ENCODE assay signal across 14 cellular contexts in genomic region chr4:4306920-4307319, GRCh38. TPM values are rescaled to one million over a fixed set of nuclear protein-coding genes. Genes with fewer than 3 reads are reported as not detected.
DNase-seq lines count a peak whose midpoint lies in the region; ATAC-seq and TF ChIP-seq lines count a peak whose summit lies in the region.
"Had no signal": no experiment of that assay in that cellular context is flagged by ENCODE, and none has a peak within 500 bp of the region (broad histone marks: within the 10 kb centered on the region; RNA-seq: fewer than 3 reads in every experiment).

No MANE protein-coding gene starts in this region.

- H3K79me2 ChIP-seq in H9 (ENCODE audit: insufficient read depth, low read length), result no peaks in the 10 kb centered on the region

- H2BK15ac ChIP-seq in H9 (ENCODE audit: low read depth, low read length), result no peak overlapping the region

- no peak for DNase-seq in CD14-positive monocyte (ENCODE audit: low spot score)
- peak; percentile 14 for DNase-seq in H9
- no peak for DNase-seq in neural crest cell (ENCODE audit: low read depth, low spot score)
- no peak for DNase-seq in central memory CD4-positive, alpha-beta T cell
- no peak for DNase-seq in stimulated activated CD4-positive, alpha-beta T cell treated with anti-CD3 and anti-CD28 coated beads, Interleukin-4, amount 100 ng/mL, for 4 hours
- DNase-seq in stimulated activated effector memory CD8-positive, alpha-beta T cell treated with anti-CD3 and anti-CD28 coated beads, Interleukin-12 subunit alpha, Interleukin-12 subunit beta, amount 100 ng/mL, for 72 hours (ENCODE audit: low spot score in 2 of 2), result no peak
- DNase-seq: C1 segment of cervical spinal cord; Caco-2; CD4-positive, CD25-positive, alpha-beta regulatory T cell; CD8-positive, alpha-beta T cell; DMS153; DND-41; GOT3; HCEC 1CT had no signal

- intact Hi-C loops in CD14-positive monocyte (cut with micrococcal nuclease), result no loop called here

- no peak overlapping the region for H4K5ac ChIP-seq in H9 (ENCODE audit: insufficient read length, low read depth, low read length)

- no peak overlapping the region for H3K4ac ChIP-seq in H9 (ENCODE audit: low read depth, low read length)

- no peak overlapping the region for H3K18ac ChIP-seq in H9 (ENCODE audit: insufficient read length, low read depth, low read length)

- H2BK120ac ChIP-seq in H9 (ENCODE audit: low read depth, low read length, poor library complexity, severe bottlenecking), result no peak overlapping the region

- H3K23ac ChIP-seq in H9 (ENCODE audit: insufficient read length, low read depth, low read length), result no peak overlapping the region

- no peak overlapping the region for H4K8ac ChIP-seq in H9 (replicated peaks; ENCODE audit: insufficient read length, low read depth, low read length)

- H3K4me3 Mint-ChIP-seq in CD14-positive monocyte, result no peak overlapping the region
- no peak overlapping the region for H3K4me3 Mint-ChIP-seq in H9
- H3K4me3 Mint-ChIP-seq in neural crest cell, result no peak overlapping the region
- H3K4me3 Mint-ChIP-seq in stimulated activated effector memory CD8-positive, alpha-beta T cell treated with anti-CD3 and anti-CD28 coated beads, Interleukin-12 subunit alpha, Interleukin-12 subunit beta, amount 100 ng/mL, for 72 hours, result no peak overlapping the region
- H3K4me3 Mint-ChIP-seq: CD4-positive, CD25-positive, alpha-beta regulatory T cell; CD8-positive, alpha-beta T cell had no signal

- H3K4me1 Mint-ChIP-seq in CD14-positive monocyte (no peaks in the 10 kb centered on the region), H9 (no peaks in the 10 kb centered on the region), neural crest cell (no peaks in the 10 kb centered on the region)
- H3K4me1 Mint-ChIP-seq in stimulated activated effector memory CD8-positive, alpha-beta T cell treated with anti-CD3 and anti-CD28 coated beads, Interleukin-12 subunit alpha, Interleukin-12 subunit beta, amount 100 ng/mL, for 72 hours, result peaks cover 14% of the 10 kb centered on the region

- H3K4me1 ChIP-seq in H9 (ENCODE audit: insufficient read depth, low read length), result no peaks in the 10 kb centered on the region
- H3K4me1 ChIP-seq: Caco-2 had no signal

- no peak overlapping the region for H3T11ph ChIP-seq in H9 (ENCODE audit: low read length)

- H3K36me3 Mint-ChIP-seq in CD14-positive monocyte, result peaks cover 43% of the 10 kb centered on the region in 2 donors
- peaks cover 5 to 19% (median 18%) of the 10 kb centered on the region in 3 experiments; a peak in 6 of 7 replicates for H3K36me3 Mint-ChIP-seq in H9 (ENCODE audit: insufficient read depth in 1 of 3, low read depth in 3 of 3)
- H3K36me3 Mint-ChIP-seq in neural crest cell (ENCODE audit: low read depth), result no peaks in the 10 kb centered on the region
- H3K36me3 Mint-ChIP-seq in stimulated activated effector memory CD8-positive, alpha-beta T cell treated with anti-CD3 and anti-CD28 coated beads, Interleukin-12 subunit alpha, Interleukin-12 subunit beta, amount 100 ng/mL, for 72 hours, result peaks cover 43% of the 10 kb centered on the region

- H3K27ac Mint-ChIP-seq in CD14-positive monocyte (peak overlapping the region in 4 of 7 donors; percentile 4 to 81 (median 46)), H9 (peak overlapping the region in 1 of 3 experiments; percentile 17; a peak in 2 of 7 replicates), neural crest cell (ENCODE audit: unreplicated experiment) (peak overlapping the region; percentile 8)
- no peak overlapping the region for H3K27ac Mint-ChIP-seq in stimulated activated effector memory CD8-positive, alpha-beta T cell treated with anti-CD3 and anti-CD28 coated beads, Interleukin-12 subunit alpha, Interleukin-12 subunit beta, amount 100 ng/mL, for 72 hours
- H3K27ac Mint-ChIP-seq: CD4-positive, CD25-positive, alpha-beta regulatory T cell had no signal

- H2BK12ac ChIP-seq in H9 (ENCODE audit: insufficient read length, low read depth, low read length), result no peak overlapping the region

- no peak overlapping the region for H3K14ac ChIP-seq in H9 (ENCODE audit: insufficient read depth, low read length)

- H3K27me3 Mint-ChIP-seq in CD14-positive monocyte (ENCODE audit: low read depth in 3 of 3), result no peaks in the 10 kb centered on the region
- H3K27me3 Mint-ChIP-seq in H9 (ENCODE audit: low read depth), result no peaks in the 10 kb centered on the region
- no peaks in the 10 kb centered on the region for H3K27me3 Mint-ChIP-seq in neural crest cell (ENCODE audit: low read depth)
- H3K27me3 Mint-ChIP-seq: CD4-positive, CD25-positive, alpha-beta regulatory T cell had no signal

- no peak overlapping the region for H2AFZ ChIP-seq in H9 (ENCODE audit: low read length)

- H3K79me1 ChIP-seq in H9 (ENCODE audit: insufficient read depth, low read depth, low read length, poor library complexity, severe bottlenecking), result no peaks in the 10 kb centered on the region

- H3K9me3 Mint-ChIP-seq in CD14-positive monocyte, result no peaks in the 10 kb centered on the region
- H3K9me3 Mint-ChIP-seq in H9, result no peaks in the 10 kb centered on the region
- H3K9me3 Mint-ChIP-seq in neural crest cell, result no peaks in the 10 kb centered on the region
- H3K9me3 Mint-ChIP-seq in stimulated activated effector memory CD8-positive, alpha-beta T cell treated with anti-CD3 and anti-CD28 coated beads, Interleukin-12 subunit alpha, Interleukin-12 subunit beta, amount 100 ng/mL, for 72 hours, result no peaks in the 10 kb centered on the region
- H3K9me3 Mint-ChIP-seq: CD4-positive, CD25-positive, alpha-beta regulatory T cell; CD8-positive, alpha-beta T cell had no signal

- H4K91ac ChIP-seq in H9 (ENCODE audit: insufficient read length, low read depth, low read length), result no peak overlapping the region

- H3K4me2 ChIP-seq in H9 (ENCODE audit: insufficient read depth, insufficient read length, low read length), result no peak overlapping the region

- no peak overlapping the region for H2AK5ac ChIP-seq in H9 (ENCODE audit: insufficient read length, low read length)

- H3K23me2 ChIP-seq in H9 (ENCODE audit: insufficient read length, low read depth, low read length, poor library complexity, severe bottlenecking), result no peaks in the 10 kb centered on the region

- H3K9ac ChIP-seq in H9 (ENCODE audit: extremely low read depth, insufficient read length, low read length), result no peak overlapping the region

- no peaks in the 10 kb centered on the region for H3K27me3 ChIP-seq in H9 (ENCODE audit: insufficient read depth, low read length)

- ATAC-seq in stimulated activated effector memory CD8-positive, alpha-beta T cell treated with anti-CD3 and anti-CD28 coated beads, Interleukin-12 subunit alpha, Interleukin-12 subunit beta, amount 100 ng/mL, for 72 hours, result no peak
- ATAC-seq: CD8-positive, alpha-beta T cell had no signal

- no peaks in the 10 kb centered on the region for H4K20me1 ChIP-seq in H9 (ENCODE audit: control insufficient read depth, insufficient read depth, insufficient read length)

- no peaks in the 10 kb centered on the region for H3K9me3 ChIP-seq in H9 (ENCODE audit: control insufficient read depth, low read depth, low read length)
- H3K9me3 ChIP-seq: Caco-2 had no signal

- no peak overlapping the region for H3K27ac ChIP-seq in H9 (ENCODE audit: insufficient read length, low read depth, low read length)

- H2BK5ac ChIP-seq in H9 (ENCODE audit: insufficient read length, low read length), result no peak overlapping the region

- no peak overlapping the region for H3K56ac ChIP-seq in H9 (ENCODE audit: insufficient read length, low read depth, low read length)

- TF ChIP-seq CTCF in CD14-positive monocyte (IDR thresholded peaks at IDR 0.05), result no peak
- no peak for TF ChIP-seq CTCF in H9 (conservative IDR thresholded peaks at IDR 0.05)
- TF ChIP-seq CTCF in neural crest cell (conservative IDR thresholded peaks at IDR 0.05), result no peak

- no peak overlapping the region for H2BK20ac ChIP-seq in H9 (ENCODE audit: low read depth, low read length, poor library complexity, severe bottlenecking)

- no CpG with 5 or more reads among the region's 11 CpGs for WGBS in H9 (ENCODE audit: extremely low coverage, insufficient read length, low lambda C conversion rate)

RNA-seq across cellular contexts. Expression of gene ZBTB49, which starts 16.9 kb away (rescaled TPM):
- 1 to 10 TPM; 1.4 to 1.7 TPM for polyA plus RNA-seq in CD14-positive monocyte
- total RNA-seq in H9 (2021) (6.7 and 8.7 TPM in 2 replicates), neural crest cell (5.7 and 7.8 TPM in 2 replicates)

RNA-seq across cellular contexts. Expression of gene LYAR, which starts 17.0 kb away (rescaled TPM):
- 10 to 100 TPM; 14.9 to 22.6 TPM for polyA plus RNA-seq in CD14-positive monocyte
- 47.0 and 50.9 TPM in 2 replicates for total RNA-seq in H9 (2021)
- total RNA-seq in neural crest cell, result 24.7 and 27.3 TPM in 2 replicates

RNA-seq across cellular contexts. Expression of gene TMEM128, which starts 58.9 kb away (rescaled TPM):
- 10 to 100 TPM; 29.7 to 35.1 TPM for polyA plus RNA-seq in CD14-positive monocyte
- 19.8 and 21.5 TPM in 2 replicates for total RNA-seq in H9 (2021)
- 26.7 and 28.4 TPM in 2 replicates for total RNA-seq in neural crest cell
